In genomic region chr14:101024686-101025085, GRCh38 we compare ENCODE assay signal across 19 cellular contexts.
"Had no signal": no experiment of that assay in that cellular context is flagged by ENCODE, and none has a peak within 500 bp of the region (broad histone marks: within the 10 kb centered on the region; RNA-seq: fewer than 3 reads in every experiment).

No MANE protein-coding gene starts in this region.

- H3K9me3 ChIP-seq: mucosa of descending colon, neutrophil, right atrium auricular region, testis, transverse colon had no signal

- H3K4me3 Mint-ChIP-seq: naive thymus-derived CD8-positive, alpha-beta T cell; stimulated activated memory B cell treated with anti-CD40 and anti-IgM and Interleukin-4, amounts not matched to agents 10 μg/mL and 1 μg/mL and 100 μg/mL, for 72 hours; stimulated activated naive CD8-positive, alpha-beta T cell treated with anti-CD3 and anti-CD28 coated beads, Interleukin-15, Interleukin-2, amounts not matched to agents 100 ng/mL and 50 ng/mL, for 24 hours had no signal

- DNase-seq: caudate nucleus; cortex of kidney; effector memory CD4-positive, alpha-beta T cell; foreskin melanocyte; kidney glomerular epithelial cell; mammary epithelial cell; mucosa of descending colon; stimulated activated CD4-positive, alpha-beta T cell treated with anti-CD3 and anti-CD28 coated beads, Interleukin-4, amount 100 ng/mL, for 24 hours; testis; transverse colon had no signal

- H3K4me3 ChIP-seq: dorsolateral prefrontal cortex, hepatocyte, mucosa of descending colon, right atrium auricular region, smooth muscle cell, testis, transverse colon had no signal

- H3K36me3 ChIP-seq: neutrophil, right atrium auricular region, transverse colon had no signal

- H3K36me3 Mint-ChIP-seq: naive thymus-derived CD8-positive, alpha-beta T cell; stimulated activated memory B cell treated with anti-CD40 and anti-IgM and Interleukin-4, amounts not matched to agents 10 μg/mL and 1 μg/mL and 100 μg/mL, for 72 hours had no signal

- H3K27me3 ChIP-seq: hepatocyte, neutrophil, right atrium auricular region, testis, transverse colon had no signal

- ATAC-seq: left lobe of liver; mucosa of descending colon; naive thymus-derived CD8-positive, alpha-beta T cell; stimulated activated memory B cell treated with anti-CD40 and anti-IgM and Interleukin-4, amounts not matched to agents 10 μg/mL and 1 μg/mL and 100 μg/mL, for 72 hours had no signal

- H3K9me3 Mint-ChIP-seq: stimulated activated naive CD8-positive, alpha-beta T cell treated with anti-CD3 and anti-CD28 coated beads, Interleukin-15, Interleukin-2, amounts not matched to agents 100 ng/mL and 50 ng/mL, for 24 hours had no signal

- H3K27ac Mint-ChIP-seq: naive thymus-derived CD8-positive, alpha-beta T cell; stimulated activated memory B cell treated with anti-CD40 and anti-IgM and Interleukin-4, amounts not matched to agents 10 μg/mL and 1 μg/mL and 100 μg/mL, for 72 hours; stimulated activated naive CD8-positive, alpha-beta T cell treated with anti-CD3 and anti-CD28 coated beads, Interleukin-15, Interleukin-2, amounts not matched to agents 100 ng/mL and 50 ng/mL, for 24 hours had no signal

- H3K27ac ChIP-seq: dorsolateral prefrontal cortex, hepatocyte, neutrophil, right atrium auricular region, testis, transverse colon had no signal

- H3K4me1 Mint-ChIP-seq: naive thymus-derived CD8-positive, alpha-beta T cell; stimulated activated memory B cell treated with anti-CD40 and anti-IgM and Interleukin-4, amounts not matched to agents 10 μg/mL and 1 μg/mL and 100 μg/mL, for 72 hours had no signal

- H3K4me1 ChIP-seq: right atrium auricular region, testis, transverse colon had no signal
